1 cellular context compared by ENCODE assay signal in genomic region chr3:129934234-129935123, GRCh38.
TF ChIP-seq lines count a peak whose summit lies in the region.

No MANE protein-coding gene starts in this region.

TF ChIP-seq in GM12878, 131 proteins besides CTCF, POLR2A, EP300 and RAD21:
- no peak for TF ChIP-seq SUZ12 (IDR thresholded peaks at IDR 0.05; ENCODE audit: unreplicated experiment)
- TF ChIP-seq SMC3 (IDR thresholded peaks at IDR 0.05; ENCODE audit: borderline replicate concordance, low read length) = peak; percentile 83
- TF ChIP-seq MLLT1 (IDR thresholded peaks at IDR 0.05) = 0 out of 2 replicates have a peak, but pooled peaks have one; percentile 39
- TF ChIP-seq YY1 (IDR thresholded peaks at IDR 0.05; ENCODE audit: low read depth, low read length) = 0 out of 2 replicates have a peak, but pooled peaks have one; percentile 26
- TF ChIP-seq FOXM1 (IDR thresholded peaks at IDR 0.05; ENCODE audit: low read depth, low read length) = 0 out of 2 replicates have a peak, but pooled peaks have one; percentile 6
TF ChIP-seq in GM12878: peak in this region for 4.
